In the genomic region with DNA sequence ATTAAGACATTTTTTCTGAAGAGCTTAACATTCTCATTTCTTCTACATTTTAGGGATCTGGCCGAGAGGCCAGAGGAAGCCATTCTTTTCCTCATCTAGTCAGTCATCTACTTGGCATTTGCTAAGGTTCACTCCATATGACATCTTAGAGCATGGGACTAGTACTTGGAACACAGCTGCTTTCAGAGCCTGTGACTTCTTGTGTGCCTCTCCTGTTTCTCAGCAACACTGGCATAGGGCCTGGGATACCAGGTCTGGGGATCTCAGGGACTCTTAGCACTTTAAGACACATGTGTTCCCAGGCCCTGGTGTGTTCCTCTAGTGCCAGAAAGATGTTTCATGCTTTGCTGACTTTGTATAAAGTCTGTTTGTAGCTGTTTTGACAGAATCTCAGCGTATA, we compare ENCODE assay signal across 16 cellular contexts. TPM values are rescaled to one million over a fixed set of nuclear protein-coding genes. Genes with fewer than 3 reads are reported as not detected.
"Had no signal": no experiment of that assay in that cellular context is flagged by ENCODE, and none has a peak within 500 bp of the region (broad histone marks: within the 10 kb centered on the region; RNA-seq: fewer than 3 reads in every experiment).

No MANE protein-coding gene starts in this region.

- H3K27me3 Mint-ChIP-seq: activated naive CD8-positive, alpha-beta T cell had no signal

- H3K27ac ChIP-seq: SJSA1, stomach, thyroid gland had no signal

- H3K9me3 ChIP-seq: SJSA1, stomach, thyroid gland had no signal

- DNase-seq: activated CD4-positive, alpha-beta T cell treated with anti-CD3 and anti-CD28 coated beads, Interleukin-2, amount 50 U/mL, for 4 hours; activated CD4-positive, CD25-positive, alpha-beta regulatory T cell treated with anti-CD3 and anti-CD28 coated beads, Interleukin-2, amount 50 U/mL, for 72 hours; activated gamma-delta T cell; activated T-cell treated with anti-CD3 and anti-CD28 coated beads, Interleukin-2, amount 50 U/mL, for 4 hours; effector CD8-positive, alpha-beta T cell; hippocampal formation; small intestine; stomach; T-helper 9 cell had no signal

- H3K36me3 ChIP-seq: SJSA1, stomach, thyroid gland had no signal

- H3K4me1 ChIP-seq: SJSA1, stomach, thyroid gland had no signal

- H3K27ac Mint-ChIP-seq: activated naive CD8-positive, alpha-beta T cell; natural killer cell treated with Interleukin-12 subunit alpha and Interleukin-12 subunit beta and Interleukin-15 and Interleukin-18, amount 100 ng/mL, for 72 hours had no signal

- H3K27me3 ChIP-seq: SJSA1, thyroid gland had no signal

- H3K9me3 Mint-ChIP-seq: activated T-cell treated with anti-CD3 and anti-CD28 coated beads, Interleukin-2, amount 50 U/mL, for 4 hours; natural killer cell treated with Interleukin-12 subunit alpha and Interleukin-12 subunit beta and Interleukin-15 and Interleukin-18, amount 100 ng/mL, for 72 hours had no signal

- H3K4me3 ChIP-seq: coronary artery, SJSA1, stomach, thyroid gland had no signal

- H3K36me3 Mint-ChIP-seq: activated naive CD8-positive, alpha-beta T cell; natural killer cell treated with Interleukin-12 subunit alpha and Interleukin-12 subunit beta and Interleukin-15 and Interleukin-18, amount 100 ng/mL, for 72 hours had no signal

- ATAC-seq: activated T-cell treated with anti-CD3 and anti-CD28 coated beads, Interleukin-2, amount 50 U/mL, for 4 hours; natural killer cell treated with Interleukin-12 subunit alpha and Interleukin-12 subunit beta and Interleukin-15 and Interleukin-18, amount 100 ng/mL, for 72 hours had no signal

- H3K4me3 Mint-ChIP-seq: activated naive CD8-positive, alpha-beta T cell; activated T-cell treated with anti-CD3 and anti-CD28 coated beads, Interleukin-2, amount 50 U/mL, for 4 hours; natural killer cell treated with Interleukin-12 subunit alpha and Interleukin-12 subunit beta and Interleukin-15 and Interleukin-18, amount 100 ng/mL, for 72 hours had no signal

RNA-seq across cellular contexts. Expression of a gene that starts 7.3 kb away (rescaled TPM):
- total RNA-seq: activated T-cell treated with anti-CD3 and anti-CD28 coated beads, Interleukin-2, amount 50 U/mL, for 4 hours; bronchial epithelial cell; lung microvascular endothelial cell; natural killer cell treated with Interleukin-12 subunit alpha and Interleukin-12 subunit beta and Interleukin-15 and Interleukin-18, amount 100 ng/mL, for 72 hours; SJSA1 had no signal

RNA-seq across cellular contexts. Expression of a gene that starts 48.1 kb away (rescaled TPM):
- total RNA-seq: bronchial epithelial cell had no signal
